ENCODE assay signal across 11 cellular contexts in the genomic region with DNA sequence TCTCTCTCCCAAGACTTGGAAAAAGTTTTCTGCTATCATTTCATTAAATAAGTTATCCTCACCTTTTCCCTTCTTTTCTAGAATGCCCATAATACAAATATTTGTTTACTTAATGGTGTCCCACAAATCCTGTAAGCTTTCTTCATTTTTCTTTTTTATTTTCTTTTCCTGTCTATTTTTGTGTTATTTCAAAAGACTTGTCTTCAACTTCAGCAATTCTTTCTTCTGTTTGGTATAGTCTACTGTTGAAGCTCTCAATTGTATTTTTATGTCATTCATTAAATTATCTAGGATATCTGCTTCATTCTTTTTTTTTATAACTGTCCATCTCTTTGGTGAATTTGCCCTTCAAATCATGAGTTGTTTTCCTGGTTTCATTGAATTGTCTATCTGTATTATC. TPM values are rescaled to one million over a fixed set of nuclear protein-coding genes. Genes with fewer than 3 reads are reported as not detected.
"Had no signal": no experiment of that assay in that cellular context is flagged by ENCODE, and none has a peak within 500 bp of the region (broad histone marks: within the 10 kb centered on the region; RNA-seq: fewer than 3 reads in every experiment).

No MANE protein-coding gene starts in this region.

- FAIRE-seq: H1 had no signal

- H3K4me2 ChIP-seq: GM23338 had no signal

- DNase-seq: GM23248, GOT3, H7, H9, HCEC 1CT, HFFc6 had no signal

- H3K36me3 ChIP-seq: HAP-1 had no signal

- H3K4me3 Mint-ChIP-seq: GM23338, H9, HFFc6 had no signal

- H3K4me1 ChIP-seq: HAP-1 had no signal

- H3K27ac ChIP-seq: GM23248 had no signal

- ATAC-seq: GM23338, HCT116 had no signal

- H3K4me3 ChIP-seq: GM23248, GM23338, HAP-1 had no signal

- H3K4me1 Mint-ChIP-seq: GM23338 had no signal

- H3K27ac Mint-ChIP-seq: GM23338, H9, HFFc6 had no signal

- H2AFZ ChIP-seq: GM23248, GM23338 had no signal

- H3K9ac ChIP-seq: GM23248 had no signal

RNA-seq across cellular contexts. Expression of gene PLA2G12B, which starts 25.1 kb away (rescaled TPM):
- total RNA-seq: GM23248, GM23338, H1, H4, H9, HFFc6 had no signal
- polyA plus RNA-seq: GM23248, GM23338, H1 had no signal
